1 cellular context compared by ENCODE assay signal in the genomic region with DNA sequence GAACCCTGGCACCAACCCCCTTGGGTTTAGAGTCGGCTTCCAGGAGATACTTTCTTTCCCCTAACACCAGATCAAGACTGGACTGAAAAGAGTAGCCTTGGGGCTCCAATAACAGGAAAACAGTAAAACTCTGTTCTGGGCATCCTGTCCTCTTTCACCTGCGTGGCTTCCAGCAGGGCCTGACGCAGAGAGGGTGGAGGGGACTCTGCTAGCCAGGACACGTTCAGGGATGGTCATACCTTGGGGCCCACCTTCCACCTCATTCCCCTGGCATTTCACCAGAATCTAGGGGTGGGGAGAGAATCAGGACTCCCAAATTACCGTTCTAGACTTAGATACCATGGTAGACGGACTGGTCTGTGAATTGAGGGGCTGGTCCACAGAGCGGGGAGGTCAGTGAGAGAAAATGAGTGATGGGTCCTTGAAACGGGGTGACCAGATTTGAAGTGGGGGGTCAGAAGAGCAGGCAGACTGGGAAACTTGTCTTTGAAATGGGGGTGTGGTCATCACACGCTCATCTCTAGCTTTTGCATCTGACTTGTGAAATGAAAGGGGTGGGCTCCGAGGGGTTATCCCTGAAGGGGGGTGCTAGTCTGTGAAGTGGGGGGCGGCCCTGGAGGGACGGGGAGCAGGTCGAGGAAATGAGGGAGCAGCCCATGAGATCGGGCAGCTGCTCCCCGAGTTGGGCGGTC.
TF ChIP-seq lines count a peak whose summit lies in the region.

No MANE protein-coding gene starts in this region.

TF ChIP-seq in H1, 55 proteins besides CTCF, POLR2A, EP300 and RAD21:
- no peak for TF ChIP-seq RFX5 (IDR thresholded peaks at IDR 0.05; ENCODE audit: borderline replicate concordance, low read depth, low read length)
- no peak for TF ChIP-seq NANOG (IDR thresholded peaks at IDR 0.05; ENCODE audit: insufficient read depth, low read depth, low read length, poor library complexity, severe bottlenecking)
- no peak for TF ChIP-seq FOSL1 (IDR thresholded peaks at IDR 0.05; ENCODE audit: insufficient read depth, low read depth, low read length)
- TF ChIP-seq TAF7 (optimal IDR thresholded peaks at IDR 0.05; ENCODE audit: borderline replicate concordance, low read depth, low read length) = no peak
- no peak; the same call in 1 of the 2 replicates for TF ChIP-seq POLR2AphosphoS5 (IDR thresholded peaks at IDR 0.05; ENCODE audit: low read depth, low read length)
- TF ChIP-seq SIN3A (conservative IDR thresholded peaks at IDR 0.05 in 1 of 2, IDR thresholded peaks at IDR 0.05 in 1 of 2; ENCODE audit: low read depth in 1 of 2, low read length in 2 of 2) = no peak
- TF ChIP-seq, protein P1, sequence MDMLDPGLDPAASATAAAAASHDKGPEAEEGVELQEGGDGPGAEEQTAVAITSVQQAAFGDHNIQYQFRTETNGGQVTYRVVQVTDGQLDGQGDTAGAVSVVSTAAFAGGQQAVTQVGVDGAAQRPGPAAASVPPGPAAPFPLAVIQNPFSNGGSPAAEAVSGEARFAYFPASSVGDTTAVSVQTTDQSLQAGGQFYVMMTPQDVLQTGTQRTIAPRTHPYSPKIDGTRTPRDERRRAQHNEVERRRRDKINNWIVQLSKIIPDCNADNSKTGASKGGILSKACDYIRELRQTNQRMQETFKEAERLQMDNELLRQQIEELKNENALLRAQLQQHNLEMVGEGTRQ (IDR thresholded peaks at IDR 0.05; ENCODE audit: low read length) = no peak
- TF ChIP-seq TAF1 (IDR thresholded peaks at IDR 0.05; ENCODE audit: low read depth, low read length) = no peak
- TF ChIP-seq HDAC2 (IDR thresholded peaks at IDR 0.05; ENCODE audit: borderline replicate concordance in 1 of 2, low read depth in 2 of 2, low read length in 2 of 2) = no peak
- no peak for TF ChIP-seq SIX5 (IDR thresholded peaks at IDR 0.05; ENCODE audit: low read depth, low read length)
- TF ChIP-seq, protein P2, sequence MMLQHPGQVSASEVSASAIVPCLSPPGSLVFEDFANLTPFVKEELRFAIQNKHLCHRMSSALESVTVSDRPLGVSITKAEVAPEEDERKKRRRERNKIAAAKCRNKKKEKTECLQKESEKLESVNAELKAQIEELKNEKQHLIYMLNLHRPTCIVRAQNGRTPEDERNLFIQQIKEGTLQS (IDR thresholded peaks at IDR 0.05; ENCODE audit: insufficient read depth, low read depth, low read length) = no peak
- TF ChIP-seq SRF (IDR thresholded peaks at IDR 0.05; ENCODE audit: low read depth, low read length) = no peak
- TF ChIP-seq, protein P3, sequence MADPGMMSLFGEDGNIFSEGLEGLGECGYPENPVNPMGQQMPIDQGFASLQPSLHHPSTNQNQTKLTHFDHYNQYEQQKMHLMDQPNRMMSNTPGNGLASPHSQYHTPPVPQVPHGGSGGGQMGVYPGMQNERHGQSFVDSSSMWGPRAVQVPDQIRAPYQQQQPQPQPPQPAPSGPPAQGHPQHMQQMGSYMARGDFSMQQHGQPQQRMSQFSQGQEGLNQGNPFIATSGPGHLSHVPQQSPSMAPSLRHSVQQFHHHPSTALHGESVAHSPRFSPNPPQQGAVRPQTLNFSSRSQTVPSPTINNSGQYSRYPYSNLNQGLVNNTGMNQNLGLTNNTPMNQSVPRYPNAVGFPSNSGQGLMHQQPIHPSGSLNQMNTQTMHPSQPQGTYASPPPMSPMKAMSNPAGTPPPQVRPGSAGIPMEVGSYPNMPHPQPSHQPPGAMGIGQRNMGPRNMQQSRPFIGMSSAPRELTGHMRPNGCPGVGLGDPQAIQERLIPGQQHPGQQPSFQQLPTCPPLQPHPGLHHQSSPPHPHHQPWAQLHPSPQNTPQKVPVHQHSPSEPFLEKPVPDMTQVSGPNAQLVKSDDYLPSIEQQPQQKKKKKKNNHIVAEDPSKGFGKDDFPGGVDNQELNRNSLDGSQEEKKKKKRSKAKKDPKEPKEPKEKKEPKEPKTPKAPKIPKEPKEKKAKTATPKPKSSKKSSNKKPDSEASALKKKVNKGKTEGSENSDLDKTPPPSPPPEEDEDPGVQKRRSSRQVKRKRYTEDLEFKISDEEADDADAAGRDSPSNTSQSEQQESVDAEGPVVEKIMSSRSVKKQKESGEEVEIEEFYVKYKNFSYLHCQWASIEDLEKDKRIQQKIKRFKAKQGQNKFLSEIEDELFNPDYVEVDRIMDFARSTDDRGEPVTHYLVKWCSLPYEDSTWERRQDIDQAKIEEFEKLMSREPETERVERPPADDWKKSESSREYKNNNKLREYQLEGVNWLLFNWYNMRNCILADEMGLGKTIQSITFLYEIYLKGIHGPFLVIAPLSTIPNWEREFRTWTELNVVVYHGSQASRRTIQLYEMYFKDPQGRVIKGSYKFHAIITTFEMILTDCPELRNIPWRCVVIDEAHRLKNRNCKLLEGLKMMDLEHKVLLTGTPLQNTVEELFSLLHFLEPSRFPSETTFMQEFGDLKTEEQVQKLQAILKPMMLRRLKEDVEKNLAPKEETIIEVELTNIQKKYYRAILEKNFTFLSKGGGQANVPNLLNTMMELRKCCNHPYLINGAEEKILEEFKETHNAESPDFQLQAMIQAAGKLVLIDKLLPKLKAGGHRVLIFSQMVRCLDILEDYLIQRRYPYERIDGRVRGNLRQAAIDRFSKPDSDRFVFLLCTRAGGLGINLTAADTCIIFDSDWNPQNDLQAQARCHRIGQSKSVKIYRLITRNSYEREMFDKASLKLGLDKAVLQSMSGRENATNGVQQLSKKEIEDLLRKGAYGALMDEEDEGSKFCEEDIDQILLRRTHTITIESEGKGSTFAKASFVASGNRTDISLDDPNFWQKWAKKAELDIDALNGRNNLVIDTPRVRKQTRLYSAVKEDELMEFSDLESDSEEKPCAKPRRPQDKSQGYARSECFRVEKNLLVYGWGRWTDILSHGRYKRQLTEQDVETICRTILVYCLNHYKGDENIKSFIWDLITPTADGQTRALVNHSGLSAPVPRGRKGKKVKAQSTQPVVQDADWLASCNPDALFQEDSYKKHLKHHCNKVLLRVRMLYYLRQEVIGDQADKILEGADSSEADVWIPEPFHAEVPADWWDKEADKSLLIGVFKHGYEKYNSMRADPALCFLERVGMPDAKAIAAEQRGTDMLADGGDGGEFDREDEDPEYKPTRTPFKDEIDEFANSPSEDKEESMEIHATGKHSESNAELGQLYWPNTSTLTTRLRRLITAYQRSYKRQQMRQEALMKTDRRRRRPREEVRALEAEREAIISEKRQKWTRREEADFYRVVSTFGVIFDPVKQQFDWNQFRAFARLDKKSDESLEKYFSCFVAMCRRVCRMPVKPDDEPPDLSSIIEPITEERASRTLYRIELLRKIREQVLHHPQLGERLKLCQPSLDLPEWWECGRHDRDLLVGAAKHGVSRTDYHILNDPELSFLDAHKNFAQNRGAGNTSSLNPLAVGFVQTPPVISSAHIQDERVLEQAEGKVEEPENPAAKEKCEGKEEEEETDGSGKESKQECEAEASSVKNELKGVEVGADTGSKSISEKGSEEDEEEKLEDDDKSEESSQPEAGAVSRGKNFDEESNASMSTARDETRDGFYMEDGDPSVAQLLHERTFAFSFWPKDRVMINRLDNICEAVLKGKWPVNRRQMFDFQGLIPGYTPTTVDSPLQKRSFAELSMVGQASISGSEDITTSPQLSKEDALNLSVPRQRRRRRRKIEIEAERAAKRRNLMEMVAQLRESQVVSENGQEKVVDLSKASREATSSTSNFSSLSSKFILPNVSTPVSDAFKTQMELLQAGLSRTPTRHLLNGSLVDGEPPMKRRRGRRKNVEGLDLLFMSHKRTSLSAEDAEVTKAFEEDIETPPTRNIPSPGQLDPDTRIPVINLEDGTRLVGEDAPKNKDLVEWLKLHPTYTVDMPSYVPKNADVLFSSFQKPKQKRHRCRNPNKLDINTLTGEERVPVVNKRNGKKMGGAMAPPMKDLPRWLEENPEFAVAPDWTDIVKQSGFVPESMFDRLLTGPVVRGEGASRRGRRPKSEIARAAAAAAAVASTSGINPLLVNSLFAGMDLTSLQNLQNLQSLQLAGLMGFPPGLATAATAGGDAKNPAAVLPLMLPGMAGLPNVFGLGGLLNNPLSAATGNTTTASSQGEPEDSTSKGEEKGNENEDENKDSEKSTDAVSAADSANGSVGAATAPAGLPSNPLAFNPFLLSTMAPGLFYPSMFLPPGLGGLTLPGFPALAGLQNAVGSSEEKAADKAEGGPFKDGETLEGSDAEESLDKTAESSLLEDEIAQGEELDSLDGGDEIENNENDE (IDR thresholded peaks at IDR 0.05; ENCODE audit: insufficient replicate concordance, low read length) = no peak
- TF ChIP-seq CBX8 (IDR thresholded peaks at IDR 0.05; ENCODE audit: borderline replicate concordance, low read depth, low read length) = no peak
- TF ChIP-seq, protein P4, sequence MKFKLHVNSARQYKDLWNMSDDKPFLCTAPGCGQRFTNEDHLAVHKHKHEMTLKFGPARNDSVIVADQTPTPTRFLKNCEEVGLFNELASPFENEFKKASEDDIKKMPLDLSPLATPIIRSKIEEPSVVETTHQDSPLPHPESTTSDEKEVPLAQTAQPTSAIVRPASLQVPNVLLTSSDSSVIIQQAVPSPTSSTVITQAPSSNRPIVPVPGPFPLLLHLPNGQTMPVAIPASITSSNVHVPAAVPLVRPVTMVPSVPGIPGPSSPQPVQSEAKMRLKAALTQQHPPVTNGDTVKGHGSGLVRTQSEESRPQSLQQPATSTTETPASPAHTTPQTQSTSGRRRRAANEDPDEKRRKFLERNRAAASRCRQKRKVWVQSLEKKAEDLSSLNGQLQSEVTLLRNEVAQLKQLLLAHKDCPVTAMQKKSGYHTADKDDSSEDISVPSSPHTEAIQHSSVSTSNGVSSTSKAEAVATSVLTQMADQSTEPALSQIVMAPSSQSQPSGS (IDR thresholded peaks at IDR 0.05; ENCODE audit: low read length) = no peak
- no peak for TF ChIP-seq CBX5 (IDR thresholded peaks at IDR 0.05; ENCODE audit: low read depth, low read length)
- no peak for TF ChIP-seq RBBP5 (IDR thresholded peaks at IDR 0.05; ENCODE audit: borderline replicate concordance, low read depth, low read length)
- no peak for TF ChIP-seq RNF2 (IDR thresholded peaks at IDR 0.05; ENCODE audit: borderline replicate concordance, low read depth, low read length, missing control alignments, poor library complexity, severe bottlenecking)
- no peak for TF ChIP-seq SAP30 (IDR thresholded peaks at IDR 0.05; ENCODE audit: insufficient read depth, insufficient replicate concordance, low read length)
TF ChIP-seq in H1: peak in this region for 0.
